36 cellular contexts compared by ENCODE assay signal in the genomic region with DNA sequence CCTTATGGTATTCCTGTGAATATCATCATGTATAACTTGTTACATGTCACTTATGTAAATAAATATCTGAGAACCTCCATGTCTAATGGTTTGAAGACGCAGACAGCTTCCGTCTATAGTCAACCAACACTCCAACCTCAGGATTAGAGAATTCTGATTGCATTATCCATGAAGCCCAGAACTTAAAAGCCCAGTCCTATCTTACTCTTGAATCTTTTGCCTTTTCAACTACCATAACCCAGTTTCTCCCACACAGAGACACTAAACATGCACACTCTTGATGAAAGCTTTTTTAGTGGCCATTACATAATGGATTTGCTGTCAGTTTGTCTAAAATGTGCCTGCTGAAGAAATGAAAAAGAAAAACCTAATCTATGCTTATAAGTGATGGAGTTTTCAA.
"Had no signal": no experiment of that assay in that cellular context is flagged by ENCODE, and none has a peak within 500 bp of the region (broad histone marks: within the 10 kb centered on the region; RNA-seq: fewer than 3 reads in every experiment).

No MANE protein-coding gene starts in this region.

- H3K9me3 ChIP-seq: ascending aorta, body of pancreas, breast epithelium had no signal

- H3K27me3 Mint-ChIP-seq: activated B cell treated with CpG ODN at 0.5 μM for 24 hours; activated CD4-positive, alpha-beta memory T cell treated with anti-CD3 and anti-CD28 coated beads for 36 hours; activated CD4-positive, alpha-beta T cell treated with anti-CD3 and anti-CD28 coated beads, Interleukin-2, amount 10 ng/mL, durations not matched to agents 24 days and 14 days; activated CD8-positive, alpha-beta T cell treated with anti-CD3 and anti-CD28 coated beads for 36 hours; activated naive CD8-positive, alpha-beta T cell treated with anti-CD3 and anti-CD28 coated beads for 36 hours; activated T-helper 17 cell treated with anti-CD3 and anti-CD28 coated beads, Interleukin-2, amount 50 U/mL, for 72 hours had no signal

- H3K36me3 Mint-ChIP-seq: activated CD4-positive, alpha-beta memory T cell treated with anti-CD3 and anti-CD28 coated beads for 36 hours; activated naive CD4-positive, alpha-beta T cell treated with anti-CD3 and anti-CD28 coated beads, Interleukin-2, amount 50 U/mL, for 72 hours; activated naive CD8-positive, alpha-beta T cell treated with anti-CD3 and anti-CD28 coated beads for 36 hours had no signal

- H3K4me3 ChIP-seq: ascending aorta, body of pancreas, breast epithelium had no signal

- H3K36me3 ChIP-seq: ascending aorta, brain microvascular endothelial cell, breast epithelium had no signal

- H3K4me1 Mint-ChIP-seq: activated B cell treated with CpG ODN at 0.5 μM for 24 hours; activated CD4-positive, alpha-beta T cell treated with anti-CD3 and anti-CD28 coated beads, Interleukin-2, amount 10 ng/mL, durations not matched to agents 24 days and 14 days; activated naive CD8-positive, alpha-beta T cell treated with anti-CD3 and anti-CD28 coated beads for 36 hours; activated T-helper 17 cell treated with anti-CD3 and anti-CD28 coated beads, Interleukin-2, amount 50 U/mL, for 72 hours had no signal

- ATAC-seq: activated CD8-positive, alpha-beta T cell treated with anti-CD3 and anti-CD28 coated beads for 36 hours; activated naive CD4-positive, alpha-beta T cell treated with anti-CD3 and anti-CD28 coated beads, Interleukin-2, amount 50 U/mL, for 72 hours; activated T-cell treated with anti-CD3 and anti-CD28 coated beads, Interleukin-2, amount 50 U/mL, for 4 hours; activated T-cell treated with anti-CD3 and anti-CD28 coated beads, Interleukin-2, amount 50 U/mL, for 72 hours; activated T-helper 17 cell treated with anti-CD3 and anti-CD28 coated beads, Interleukin-2, amount 50 U/mL, for 72 hours; body of pancreas had no signal

- H3K4me3 Mint-ChIP-seq: activated B cell treated with CpG ODN at 0.5 μM for 24 hours; activated CD4-positive, alpha-beta memory T cell treated with anti-CD3 and anti-CD28 coated beads for 36 hours; activated CD4-positive, alpha-beta T cell treated with anti-CD3 and anti-CD28 coated beads, Interleukin-2, amount 10 ng/mL, durations not matched to agents 24 days and 14 days; activated CD8-positive, alpha-beta T cell treated with anti-CD3 and anti-CD28 coated beads for 36 hours; activated naive CD4-positive, alpha-beta T cell treated with anti-CD3 and anti-CD28 coated beads for 36 hours; activated naive CD8-positive, alpha-beta T cell treated with anti-CD3 and anti-CD28 coated beads for 36 hours; activated T-cell treated with anti-CD3 and anti-CD28 coated beads, Interleukin-2, amount 50 U/mL, for 4 hours; activated T-cell treated with anti-CD3 and anti-CD28 coated beads, Interleukin-2, amount 50 U/mL, for 72 hours; activated T-helper 1 cell treated with anti-CD3 and anti-CD28 coated beads, Interleukin-12 subunit alpha, Interleukin-12 subunit beta, Interleukin-2, Interleukin-4 antibody, amounts not matched to agents 30 ng/mL and 10 ng/mL and 1 ng/mL, durations not matched to agents 14 hours and 24 hours and 36 hours; activated T-helper 17 cell treated with anti-CD3 and anti-CD28 coated beads, Interleukin-2, amount 50 U/mL, for 72 hours; T-helper 1 cell treated with Interleukin-12 subunit alpha and Interleukin-12 subunit beta and Interleukin-4 antibody, amounts not matched to agents 30 μg/mL and 1 μg/mL, for 36 hours; T-helper 2 cell treated with Interferon-gamma antibody and Interleukin-4, amounts not matched to agents 5 μg/mL and 100 μg/mL, for 36 hours had no signal

- FAIRE-seq: TTC549 had no signal

- H3K27ac ChIP-seq: ascending aorta, body of pancreas, brain microvascular endothelial cell, breast epithelium, VCaP had no signal

- H3K9me3 Mint-ChIP-seq: activated CD4-positive, alpha-beta T cell treated with anti-CD3 and anti-CD28 coated beads, Interleukin-2, amount 10 ng/mL, durations not matched to agents 24 days and 14 days had no signal

- H3K27ac Mint-ChIP-seq: activated B cell treated with CpG ODN at 0.5 μM for 24 hours; activated CD4-positive, alpha-beta memory T cell treated with anti-CD3 and anti-CD28 coated beads for 36 hours; activated CD4-positive, alpha-beta T cell treated with anti-CD3 and anti-CD28 coated beads, Interleukin-2, amount 10 ng/mL, durations not matched to agents 24 days and 14 days; activated CD8-positive, alpha-beta T cell treated with anti-CD3 and anti-CD28 coated beads for 36 hours; activated naive CD4-positive, alpha-beta T cell treated with anti-CD3 and anti-CD28 coated beads for 36 hours; activated naive CD4-positive, alpha-beta T cell treated with anti-CD3 and anti-CD28 coated beads, Interleukin-2, amount 50 U/mL, for 72 hours; activated naive CD8-positive, alpha-beta T cell treated with anti-CD3 and anti-CD28 coated beads for 36 hours; activated T-cell treated with anti-CD3 and anti-CD28 coated beads, Interleukin-2, amount 50 U/mL, for 72 hours; activated T-helper 1 cell treated with anti-CD3 and anti-CD28 coated beads, Interleukin-12 subunit alpha, Interleukin-12 subunit beta, Interleukin-2, Interleukin-4 antibody, amounts not matched to agents 30 ng/mL and 10 ng/mL and 1 ng/mL, durations not matched to agents 14 hours and 24 hours and 36 hours; activated T-helper 17 cell treated with anti-CD3 and anti-CD28 coated beads, Interleukin-2, amount 50 U/mL, for 72 hours; T-helper 1 cell treated with Interleukin-12 subunit alpha and Interleukin-12 subunit beta and Interleukin-4 antibody, amounts not matched to agents 30 μg/mL and 1 μg/mL, for 36 hours; T-helper 2 cell treated with Interferon-gamma antibody and Interleukin-4, amounts not matched to agents 5 μg/mL and 100 μg/mL, for 36 hours had no signal

- H3K27me3 ChIP-seq: ascending aorta, body of pancreas, brain microvascular endothelial cell, breast epithelium had no signal

- H3K4me1 ChIP-seq: ascending aorta, body of pancreas, breast epithelium had no signal

- DNase-seq: activated B cell treated with CpG ODN at 0.5 μM for 24 hours; activated CD4-positive, alpha-beta memory T cell treated with anti-CD3 and anti-CD28 coated beads for 36 hours; activated CD4-positive, alpha-beta T cell treated with anti-CD3 and anti-CD28 coated beads for 4 hours; activated CD4-positive, alpha-beta T cell treated with anti-CD3 and anti-CD28 coated beads, Interleukin-2, amount 10 ng/mL, durations not matched to agents 24 days and 14 days; activated CD4-positive, alpha-beta T cell treated with anti-CD3 and anti-CD28 coated beads, Interleukin-2, amount 50 U/mL, for 1 hour; activated CD4-positive, alpha-beta T cell treated with anti-CD3 and anti-CD28 coated beads, Interleukin-2, amount 50 U/mL, for 4 hours; activated CD4-positive, CD25-positive, alpha-beta regulatory T cell treated with anti-CD3 and anti-CD28 coated beads, Interleukin-2, amount 50 U/mL, for 72 hours; activated CD8-positive, alpha-beta memory T cell treated with anti-CD3 and anti-CD28 coated beads, Interleukin-2, amount 50 U/mL, for 4 hours; activated CD8-positive, alpha-beta T cell treated with anti-CD3 and anti-CD28 coated beads for 36 hours; activated effector memory CD4-positive, alpha-beta T cell treated with anti-CD3 and anti-CD28 coated beads, Interleukin-2, amount 50 U/mL, for 16 hours; activated gamma-delta T cell treated with Interleukin-2 at 50 U/mL for 16 hours; activated naive CD4-positive, alpha-beta T cell; activated naive CD4-positive, alpha-beta T cell treated with anti-CD3 and anti-CD28 coated beads for 36 hours; activated naive CD4-positive, alpha-beta T cell treated with anti-CD3 and anti-CD28 coated beads, Interleukin-2, amount 50 U/mL, for 16 hours; activated naive CD8-positive, alpha-beta T cell treated with anti-CD3 and anti-CD28 coated beads for 36 hours; activated T-cell treated with anti-CD3 and anti-CD28 coated beads for 4 hours; activated T-cell treated with anti-CD3 and anti-CD28 coated beads, Interleukin-2, amount 50 U/mL, for 1 hour; activated T-cell treated with anti-CD3 and anti-CD28 coated beads, Interleukin-2, amount 50 U/mL, for 4 hours; activated T-cell treated with anti-CD3 and anti-CD28 coated beads, Interleukin-2, amount 50 U/mL, for 72 hours; amygdala; anterior cingulate cortex; body of pancreas; brain microvascular endothelial cell; central memory CD4-positive, alpha-beta T cell; T-helper 1 cell; T-helper 2 cell; T-helper 9 cell had no signal
